19 cellular contexts compared by ENCODE assay signal in the genomic region with DNA sequence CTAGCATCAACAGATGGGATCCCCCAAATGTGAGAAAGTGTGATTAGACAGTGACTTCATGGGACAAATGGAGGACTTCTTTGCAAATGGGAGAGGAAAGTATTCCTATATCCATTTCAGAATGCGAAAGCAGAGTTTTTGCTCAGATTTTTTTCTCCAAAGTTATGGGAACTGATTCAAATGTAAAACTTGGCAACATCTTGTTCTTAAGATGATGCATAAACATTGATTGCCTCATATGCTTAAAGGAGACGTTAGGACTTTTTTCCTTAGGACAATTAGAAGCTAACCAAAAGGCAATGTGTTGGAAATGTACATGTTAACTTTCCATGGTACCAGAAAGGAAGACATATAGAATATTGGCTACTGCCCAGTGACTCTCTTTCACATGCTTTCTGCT.
DNase-seq lines count a peak whose midpoint lies in the region; ATAC-seq and TF ChIP-seq lines count a peak whose summit lies in the region.
"Had no signal": no experiment of that assay in that cellular context is flagged by ENCODE, and none has a peak within 500 bp of the region (broad histone marks: within the 10 kb centered on the region; RNA-seq: fewer than 3 reads in every experiment).

No MANE protein-coding gene starts in this region.

- CTCF ChIA-PET in OCI-LY7 (lab: Charles Lee; ENCODE audit: unreplicated experiment) = no interaction called here

- WGBS in body of pancreas, 2 donors = 81 to 85% methylated on average over 2 of the region's 2 CpGs

- no peak overlapping the region for H3K4me2 ChIP-seq in GM23338
- no peak overlapping the region for H3K4me2 ChIP-seq in OCI-LY7 (ENCODE audit: low read length)
- H3K4me2 ChIP-seq: A549 had no signal

- no peaks in the 10 kb centered on the region for H3F3A ChIP-seq in GM23338 (replicated peaks; ENCODE audit: low read depth)

- H2AFZ ChIP-seq in GM23338 (0 out of 2 replicates have a peak overlapping the region, but pooled peaks have one; percentile 57), OCI-LY7 (ENCODE audit: low read length) (no peak overlapping the region)

- ATAC-seq in GM23338 = no peak
- peak; percentile 51 for ATAC-seq in omental fat pad (ENCODE audit: low FRiP score)
- no peak for ATAC-seq in Right ventricle myocardium inferior
- no peak for ATAC-seq in body of pancreas
- ATAC-seq: A549 had no signal

- H3K9me3 ChIP-seq in OCI-LY7 (ENCODE audit: low read length) (no peaks in the 10 kb centered on the region), body of pancreas (no peaks in the 10 kb centered on the region)
- H3K9me3 ChIP-seq: A549 had no signal

- POLR2A ChIA-PET in OCI-LY7 (lab: Charles Lee) = no interaction called here

- TF ChIP-seq CTCF in GM23338 (conservative IDR thresholded peaks at IDR 0.05; ENCODE audit: low read depth in 2 of 2) = no peak
- TF ChIP-seq CTCF in cardiac fibroblast (IDR thresholded peaks at IDR 0.05; ENCODE audit: low read depth, low read length) = no peak
- no peak for TF ChIP-seq CTCF in fibroblast of pulmonary artery (IDR thresholded peaks at IDR 0.05; ENCODE audit: low read length, missing control alignments)
- TF ChIP-seq CTCF in omental fat pad (IDR thresholded peaks at IDR 0.05) = no peak
- no peak for TF ChIP-seq CTCF in OCI-LY7 (conservative IDR thresholded peaks at IDR 0.05; ENCODE audit: low read length)
- no peak for TF ChIP-seq CTCF in body of pancreas (IDR thresholded peaks at IDR 0.05)

- no peaks in the 10 kb centered on the region; the same call in 1 of the 2 replicates for H3K4me1 ChIP-seq in GM23338 (ENCODE audit: insufficient read depth)
- H3K4me1 ChIP-seq in OCI-LY7 (ENCODE audit: insufficient read depth, low read length, poor library complexity, severe bottlenecking) = no peaks in the 10 kb centered on the region
- no peaks in the 10 kb centered on the region for H3K4me1 ChIP-seq in body of pancreas
- H3K4me1 ChIP-seq: A549 had no signal

- H3K9me2 ChIP-seq in GM23338 (ENCODE audit: insufficient read depth) (0 out of 2 replicates have a peak, but pooled peaks cover 4% of the 10 kb centered on the region), OCI-LY7 (ENCODE audit: insufficient read depth, low read length) (no peaks in the 10 kb centered on the region)

- H3K27ac ChIP-seq in GM23338 (ENCODE audit: low read depth) (no peak overlapping the region), OCI-LY7 (ENCODE audit: low read depth, low read length, poor library complexity, severe bottlenecking) (no peak overlapping the region), body of pancreas (no peak overlapping the region)
- H3K27ac ChIP-seq: A549 had no signal

- H3K36me3 Mint-ChIP-seq in GM23338 (ENCODE audit: low read depth) (0 out of 3 replicates have a peak, but pooled peaks cover 3% of the 10 kb centered on the region), immature natural killer cell (no peaks in the 10 kb centered on the region)
- H3K36me3 Mint-ChIP-seq: CD14-positive monocyte had no signal

- BruUV-seq in OCI-LY7 (replicated peaks; lab: Mats Ljungman, UMichigan) = no TSS peak

- H3K36me3 ChIP-seq in GM23338 (ENCODE audit: insufficient read depth) (no peaks in the 10 kb centered on the region), OCI-LY7 (ENCODE audit: insufficient read depth, low read length) (no peaks in the 10 kb centered on the region), body of pancreas (replicated peaks in 1 of 2; ENCODE audit: insufficient read depth in 1 of 2, low read depth in 2 of 2) (no peaks in the 10 kb centered on the region)

- no peaks in the 10 kb centered on the region for H3K27me3 ChIP-seq in GM23338 (ENCODE audit: insufficient read depth)
- no peaks in the 10 kb centered on the region for H3K27me3 ChIP-seq in body of pancreas

- H3K27me3 Mint-ChIP-seq in GM23338 (ENCODE audit: insufficient read depth, low read depth, poor library complexity) (no peaks in the 10 kb centered on the region), immature natural killer cell (ENCODE audit: low read depth in 3 of 3) (peaks cover 0 to 2% (median 0%) of the 10 kb centered on the region in 3 donors)

- DNase-seq in GM23338 (ENCODE audit: low spot score) (no peak), cardiac fibroblast (ENCODE audit: low read depth in 2 of 2) (peak; percentile 70 to 82), fibroblast of pulmonary artery (ENCODE audit: low read depth) (peak; percentile 78), omental fat pad (ENCODE audit: low spot score) (no peak), immature natural killer cell (no peak), OCI-LY7 (ENCODE audit: low spot score) (no peak), Right ventricle myocardium inferior (ENCODE audit: missing footprints) (no peak), body of pancreas (no peak)
- DNase-seq: AML-193, COR-L47, EL, Karpas-422, MM.1S, NCI-H1105, NCI-H1694, NCI-H510A treated with DMSO at 0.1 percent for 48 hours, SHP77 had no signal

- no peaks in the 10 kb centered on the region for H3K79me2 ChIP-seq in GM23338 (replicated peaks; ENCODE audit: insufficient read depth)
- no peaks in the 10 kb centered on the region for H3K79me2 ChIP-seq in OCI-LY7 (ENCODE audit: insufficient read depth, low read depth, low read length)

- no peak for TF ChIP-seq POLR2A in body of pancreas (IDR thresholded peaks at IDR 0.05)

- H3K9me3 Mint-ChIP-seq in GM23338 (no peaks in the 10 kb centered on the region), immature natural killer cell (peaks cover 0 to 13% (median 0%) of the 10 kb centered on the region in 6 donors)

- H3K27ac Mint-ChIP-seq in GM23338 (no peak overlapping the region), immature natural killer cell (no peak overlapping the region)
- H3K27ac Mint-ChIP-seq: CD14-positive monocyte had no signal

- H3K4me1 Mint-ChIP-seq in GM23338 = peaks cover 2% of the 10 kb centered on the region; the same call in 1 of the 3 replicates
- no peaks in the 10 kb centered on the region for H3K4me1 Mint-ChIP-seq in immature natural killer cell
- H3K4me1 Mint-ChIP-seq: CD14-positive monocyte had no signal

- intact Hi-C loops in OCI-LY7 (cut with micrococcal nuclease; ENCODE audit: unreplicated experiment) = no loop called here
- intact Hi-C loops in Right ventricle myocardium inferior (cut with DNase I) = no loop called here
- intact Hi-C loops in body of pancreas (cut with DNase I) = no loop called here

- no peaks in the 10 kb centered on the region for H4K20me1 ChIP-seq in GM23338 (replicated peaks; ENCODE audit: insufficient read depth)
- H4K20me1 ChIP-seq in OCI-LY7 (ENCODE audit: insufficient read depth, low read length) = no peaks in the 10 kb centered on the region

- H3K4me3 ChIP-seq in GM23338 (no peak overlapping the region), cardiac fibroblast (replicated peaks in 1 of 2; ENCODE audit: low read depth in 2 of 2, low read length in 2 of 2) (no peak overlapping the region), fibroblast of pulmonary artery (replicated peaks; ENCODE audit: low read depth, low read length) (no peak overlapping the region), OCI-LY7 (ENCODE audit: low read depth, low read length, poor library complexity, severe bottlenecking) (no peak overlapping the region), body of pancreas (no peak overlapping the region)
- H3K4me3 ChIP-seq: A549 had no signal

- no peak overlapping the region for H3K4me3 Mint-ChIP-seq in GM23338
- no peak overlapping the region for H3K4me3 Mint-ChIP-seq in immature natural killer cell
- H3K4me3 Mint-ChIP-seq: CD14-positive monocyte had no signal

TF ChIP-seq in GM23338, 12 proteins besides CTCF, POLR2A, EP300 and RAD21 (continues in another document):
- no peak for TF ChIP-seq CREB1 (CRISPR knock-in tag; IDR thresholded peaks at IDR 0.05; ENCODE audit: low read depth)
- TF ChIP-seq POLR2AphosphoS5 (IDR thresholded peaks at IDR 0.05; ENCODE audit: low read depth) = no peak
- no peak for TF ChIP-seq EZH2phosphoT487 (IDR thresholded peaks at IDR 0.05; ENCODE audit: unreplicated experiment)
- no peak for TF ChIP-seq ZNF114 (CRISPR knock-in tag; IDR thresholded peaks at IDR 0.05)
- TF ChIP-seq NANOG (IDR thresholded peaks at IDR 0.05; ENCODE audit: borderline replicate concordance) = no peak
- TF ChIP-seq JUNB (IDR thresholded peaks at IDR 0.05; ENCODE audit: unreplicated experiment) = no peak
- TF ChIP-seq, protein P1, sequence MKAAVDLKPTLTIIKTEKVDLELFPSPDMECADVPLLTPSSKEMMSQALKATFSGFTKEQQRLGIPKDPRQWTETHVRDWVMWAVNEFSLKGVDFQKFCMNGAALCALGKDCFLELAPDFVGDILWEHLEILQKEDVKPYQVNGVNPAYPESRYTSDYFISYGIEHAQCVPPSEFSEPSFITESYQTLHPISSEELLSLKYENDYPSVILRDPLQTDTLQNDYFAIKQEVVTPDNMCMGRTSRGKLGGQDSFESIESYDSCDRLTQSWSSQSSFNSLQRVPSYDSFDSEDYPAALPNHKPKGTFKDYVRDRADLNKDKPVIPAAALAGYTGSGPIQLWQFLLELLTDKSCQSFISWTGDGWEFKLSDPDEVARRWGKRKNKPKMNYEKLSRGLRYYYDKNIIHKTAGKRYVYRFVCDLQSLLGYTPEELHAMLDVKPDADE (IDR thresholded peaks at IDR 0.05) = no peak
- TF ChIP-seq, protein P2, sequence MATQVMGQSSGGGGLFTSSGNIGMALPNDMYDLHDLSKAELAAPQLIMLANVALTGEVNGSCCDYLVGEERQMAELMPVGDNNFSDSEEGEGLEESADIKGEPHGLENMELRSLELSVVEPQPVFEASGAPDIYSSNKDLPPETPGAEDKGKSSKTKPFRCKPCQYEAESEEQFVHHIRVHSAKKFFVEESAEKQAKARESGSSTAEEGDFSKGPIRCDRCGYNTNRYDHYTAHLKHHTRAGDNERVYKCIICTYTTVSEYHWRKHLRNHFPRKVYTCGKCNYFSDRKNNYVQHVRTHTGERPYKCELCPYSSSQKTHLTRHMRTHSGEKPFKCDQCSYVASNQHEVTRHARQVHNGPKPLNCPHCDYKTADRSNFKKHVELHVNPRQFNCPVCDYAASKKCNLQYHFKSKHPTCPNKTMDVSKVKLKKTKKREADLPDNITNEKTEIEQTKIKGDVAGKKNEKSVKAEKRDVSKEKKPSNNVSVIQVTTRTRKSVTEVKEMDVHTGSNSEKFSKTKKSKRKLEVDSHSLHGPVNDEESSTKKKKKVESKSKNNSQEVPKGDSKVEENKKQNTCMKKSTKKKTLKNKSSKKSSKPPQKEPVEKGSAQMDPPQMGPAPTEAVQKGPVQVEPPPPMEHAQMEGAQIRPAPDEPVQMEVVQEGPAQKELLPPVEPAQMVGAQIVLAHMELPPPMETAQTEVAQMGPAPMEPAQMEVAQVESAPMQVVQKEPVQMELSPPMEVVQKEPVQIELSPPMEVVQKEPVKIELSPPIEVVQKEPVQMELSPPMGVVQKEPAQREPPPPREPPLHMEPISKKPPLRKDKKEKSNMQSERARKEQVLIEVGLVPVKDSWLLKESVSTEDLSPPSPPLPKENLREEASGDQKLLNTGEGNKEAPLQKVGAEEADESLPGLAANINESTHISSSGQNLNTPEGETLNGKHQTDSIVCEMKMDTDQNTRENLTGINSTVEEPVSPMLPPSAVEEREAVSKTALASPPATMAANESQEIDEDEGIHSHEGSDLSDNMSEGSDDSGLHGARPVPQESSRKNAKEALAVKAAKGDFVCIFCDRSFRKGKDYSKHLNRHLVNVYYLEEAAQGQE (IDR thresholded peaks at IDR 0.05; ENCODE audit: unreplicated experiment) = no peak
- TF ChIP-seq STAT1 (IDR thresholded peaks at IDR 0.05; ENCODE audit: unreplicated experiment) = no peak
- no peak for TF ChIP-seq EZH2 (IDR thresholded peaks at IDR 0.05; ENCODE audit: low read depth, unreplicated experiment)

Comparison
In these comparisons a context has a peak if more than half of its experiments do, and no peak if none do; other contexts are left out.
1. DNase-seq: peak in cardiac fibroblast (2 of 2) and fibroblast of pulmonary artery (single experiment); none in GM23338 (single experiment), omental fat pad (single experiment), immature natural killer cell (0 of 3), OCI-LY7 (single experiment), Right ventricle myocardium inferior (single experiment) and body of pancreas (0 of 4).